In the genomic region with DNA sequence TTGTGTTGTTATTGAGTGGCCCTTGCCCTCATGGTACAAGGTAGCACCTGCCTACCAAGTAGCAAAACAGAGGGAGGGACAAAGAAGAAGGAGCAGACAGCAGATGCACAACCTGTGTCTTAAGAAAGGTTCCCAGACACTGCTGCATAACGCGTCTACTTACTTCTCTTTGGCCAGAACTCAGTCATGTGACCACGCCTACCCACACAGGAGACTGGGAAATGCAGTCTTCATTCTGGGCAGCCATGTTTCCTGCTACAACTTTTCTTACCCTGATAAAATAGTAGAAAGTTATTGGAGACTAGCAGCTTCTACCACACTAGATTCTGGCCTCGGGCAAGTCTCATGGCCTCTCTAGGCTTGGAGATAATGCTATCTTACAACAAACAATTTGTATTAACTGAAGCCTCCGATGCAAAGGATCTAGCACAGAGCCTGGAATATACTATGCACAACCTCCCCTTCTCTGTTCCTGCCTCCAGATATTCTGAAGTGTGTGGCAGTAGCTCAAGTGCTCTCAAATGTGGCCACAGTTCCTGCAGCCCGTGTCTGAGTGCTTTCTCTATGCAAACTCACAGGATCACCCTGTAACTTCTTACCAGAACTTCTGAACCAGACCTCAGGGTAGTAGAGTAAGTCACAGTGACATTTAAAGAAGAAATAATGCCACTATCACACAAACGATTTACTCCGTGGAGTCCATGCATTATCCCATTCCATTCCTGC, we compare ENCODE assay signal across 10 cellular contexts. TPM values are rescaled to one million over a fixed set of nuclear protein-coding genes. Genes with fewer than 3 reads are reported as not detected.
DNase-seq lines count a peak whose midpoint lies in the region; ATAC-seq, FAIRE-seq and TF ChIP-seq lines count a peak whose summit lies in the region.
"Had no signal": no experiment of that assay in that cellular context is flagged by ENCODE, and none has a peak within 500 bp of the region (broad histone marks: within the 10 kb centered on the region; RNA-seq: fewer than 3 reads in every experiment).

No MANE protein-coding gene starts in this region.

- H3K9me3 ChIP-seq in BE2C, result no peaks in the 10 kb centered on the region
- H3K9me3 ChIP-seq in prostate gland, result no peaks in the 10 kb centered on the region
- H3K9me3 ChIP-seq: vagina had no signal

- no peaks in the 10 kb centered on the region for H4K20me1 ChIP-seq in GM23338 (replicated peaks; ENCODE audit: insufficient read depth)

- H3K9me3 Mint-ChIP-seq in GM23338, result no peaks in the 10 kb centered on the region
- no peaks in the 10 kb centered on the region for H3K9me3 Mint-ChIP-seq in activated T-cell treated with anti-CD3 and anti-CD28 coated beads, Interleukin-2, amount 50 U/mL, for 24 hours

- TF ChIP-seq CTCF in BE2C (IDR thresholded peaks at IDR 0.05; ENCODE audit: low read depth, low read length) (no peak), GM23338 (conservative IDR thresholded peaks at IDR 0.05; ENCODE audit: low read depth in 2 of 2) (no peak), foreskin fibroblast (IDR thresholded peaks at IDR 0.05; ENCODE audit: low read depth, low read length) (no peak), prostate gland (IDR thresholded peaks at IDR 0.05) (no peak), D721Med (IDR thresholded peaks at IDR 0.05; ENCODE audit: insufficient read depth, missing control alignments) (no peak)

- ATAC-seq in GM23338, result peak; percentile 15
- ATAC-seq in HG03175 (IDR thresholded peaks at IDR 0.05; ENCODE audit: unreplicated experiment), result no peak

- no peak overlapping the region for H3K27ac Mint-ChIP-seq in GM23338
- H3K27ac Mint-ChIP-seq in activated T-cell treated with anti-CD3 and anti-CD28 coated beads, Interleukin-2, amount 50 U/mL, for 24 hours, result peak overlapping the region; percentile 66

- H2AFZ ChIP-seq in GM23338, result peak overlapping the region; percentile 91

- H3K27ac ChIP-seq in GM23338 (ENCODE audit: low read depth) (no peak overlapping the region), prostate gland (peak overlapping the region in 1 of 2 donors; percentile 29)
- H3K27ac ChIP-seq: epithelial cell of prostate, vagina had no signal

- 0 out of 3 replicates have a peak overlapping the region, but pooled peaks have one; percentile 23 for H3K4me3 Mint-ChIP-seq in GM23338
- H3K4me3 Mint-ChIP-seq in activated T-cell treated with anti-CD3 and anti-CD28 coated beads, Interleukin-2, amount 50 U/mL, for 24 hours, result no peak overlapping the region

- H3K4me3 ChIP-seq in BE2C (ENCODE audit: low read depth, low read length) (no peak overlapping the region), GM23338 (no peak overlapping the region), foreskin fibroblast (ENCODE audit: low read depth in 1 of 2, low read length in 2 of 2) (no peak overlapping the region), prostate gland (no peak overlapping the region)
- H3K4me3 ChIP-seq: vagina had no signal

- H3K79me2 ChIP-seq in GM23338 (replicated peaks; ENCODE audit: insufficient read depth), result no peaks in the 10 kb centered on the region

- FAIRE-seq in D721Med (lab: Jason Lieb, UNC), result no peak

- peaks cover 14% of the 10 kb centered on the region; the same call in 2 of the 3 replicates for H3K4me1 Mint-ChIP-seq in GM23338
- H3K4me1 Mint-ChIP-seq in activated T-cell treated with anti-CD3 and anti-CD28 coated beads, Interleukin-2, amount 50 U/mL, for 24 hours (ENCODE audit: low read depth), result peaks cover 49% of the 10 kb centered on the region

- no peaks in the 10 kb centered on the region; the same call in 1 of the 2 replicates for H3F3A ChIP-seq in GM23338 (replicated peaks; ENCODE audit: low read depth)

- peaks cover 25% of the 10 kb centered on the region for H3K27me3 Mint-ChIP-seq in GM23338 (ENCODE audit: insufficient read depth, low read depth, poor library complexity)
- no peaks in the 10 kb centered on the region for H3K27me3 Mint-ChIP-seq in activated T-cell treated with anti-CD3 and anti-CD28 coated beads, Interleukin-2, amount 50 U/mL, for 24 hours

- DNase-seq in BE2C (peak; percentile 55), GM23338 (ENCODE audit: low spot score) (peak; percentile 71), NOMO-1 treated with dmso at 0.1 percent for 144 hours (lab: John Stamatoyannopoulos, UW; ENCODE audit: unreplicated experiment) (peak; percentile 58), foreskin fibroblast (peak; percentile 57 to 83), prostate gland (ENCODE audit: low spot score) (peak; percentile 83), D721Med (ENCODE audit: insufficient read length, low spot score) (no peak)
- peak; percentile 66 for DNase-seq in activated T-cell treated with anti-CD3 and anti-CD28 coated beads, Interleukin-2, amount 50 U/mL, for 24 hours

- peak overlapping the region; percentile 55; the same call in 1 of the 2 replicates for H3K4me2 ChIP-seq in GM23338

- WGBS in prostate gland, result 40% methylated on average over 8 of the region's 8 CpGs

- TF ChIP-seq POLR2A in prostate gland (IDR thresholded peaks at IDR 0.05), result no peak

- H3K36me3 Mint-ChIP-seq in GM23338 (ENCODE audit: low read depth), result no peaks in the 10 kb centered on the region
- H3K36me3 Mint-ChIP-seq in activated T-cell treated with anti-CD3 and anti-CD28 coated beads, Interleukin-2, amount 50 U/mL, for 24 hours (ENCODE audit: low read depth), result no peaks in the 10 kb centered on the region

- H3K4me1 ChIP-seq in BE2C, result peaks cover 21% of the 10 kb centered on the region
- H3K4me1 ChIP-seq in GM23338 (ENCODE audit: insufficient read depth), result peaks cover 11% of the 10 kb centered on the region; the same call in 1 of the 2 replicates
- H3K4me1 ChIP-seq in prostate gland (replicated peaks), result peaks cover 7% of the 10 kb centered on the region

- intact Hi-C loops in prostate gland (cut with DNase I), result loop anchor here (5.0 kb wide), 4 partner anchors 56 to 234 kb away; no protein-coding TSS in a partner anchor

- H3K36me3 ChIP-seq in BE2C, result no peaks in the 10 kb centered on the region
- no peaks in the 10 kb centered on the region for H3K36me3 ChIP-seq in GM23338 (ENCODE audit: insufficient read depth)
- no peaks in the 10 kb centered on the region for H3K36me3 ChIP-seq in prostate gland
- H3K36me3 ChIP-seq: vagina had no signal

- H3K27me3 ChIP-seq in BE2C (no peaks in the 10 kb centered on the region), GM23338 (ENCODE audit: insufficient read depth) (peaks cover 29% of the 10 kb centered on the region), prostate gland (replicated peaks; ENCODE audit: insufficient read depth) (no peaks in the 10 kb centered on the region)
- H3K27me3 ChIP-seq: vagina had no signal

- no peaks in the 10 kb centered on the region for H3K9me2 ChIP-seq in GM23338 (ENCODE audit: insufficient read depth)

RNA-seq across cellular contexts. Expression of gene BTG2, which starts 34.1 kb away (rescaled TPM):
- polyA plus RNA-seq in BE2C (2012; ENCODE audit: insufficient read depth, insufficient read length, low read depth), result 15.1 TPM
- total RNA-seq in GM23338 (2014; rRNA removed; shearing (Covaris generic)), result 7.8 and 9.1 TPM in 2 replicates
- 5.7 and 6.3 TPM in 2 replicates for polyA plus RNA-seq in GM23338 (2016; fragmentation: Nextera tagmentation; extraction: Ambion mirVana)
- total RNA-seq in prostate gland, result 100 to 1,000 TPM in 1 of 2 donors, 10 to 100 TPM in 1; 91.0 to 131 TPM

RNA-seq across cellular contexts. Expression of gene CHIT1, which starts 41.7 kb away (rescaled TPM):
- polyA plus RNA-seq in BE2C (2012; ENCODE audit: insufficient read depth, insufficient read length, low read depth), result 0.74 TPM
- total RNA-seq in GM23338 (2014; rRNA removed; shearing (Covaris generic)), result 0.07 TPM in 1 of 2 replicates, not detected in the other
- 0.47 and 0.85 TPM in 2 replicates for polyA plus RNA-seq in GM23338 (2016; fragmentation: Nextera tagmentation; extraction: Ambion mirVana)
- total RNA-seq in prostate gland, result 1 to 10 TPM in 1 of 2 donors, not detected in 1; 1.5 TPM
- total RNA-seq: vagina had no signal
